ENCODE assay signal across 1 cellular context in the genomic region with DNA sequence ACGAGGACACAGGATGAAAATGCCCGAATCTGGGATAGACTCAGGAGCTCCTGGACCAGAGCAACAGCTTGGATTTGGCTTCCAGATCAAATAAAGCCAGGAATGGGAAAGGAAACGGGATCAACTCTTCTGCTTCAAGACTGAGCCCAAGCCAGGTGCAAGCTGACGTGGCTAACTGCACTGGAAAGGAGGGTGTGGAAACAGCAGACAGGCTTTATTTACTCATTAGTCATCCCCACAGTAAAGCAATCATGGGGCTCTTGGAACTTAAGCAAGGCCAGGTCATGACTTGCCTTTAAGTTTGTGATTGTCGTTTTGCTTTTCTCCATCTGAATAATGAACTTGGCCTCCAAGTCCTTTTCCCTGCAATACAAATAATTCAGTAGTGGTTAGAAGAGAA.
TF ChIP-seq lines count a peak whose summit lies in the region.

No MANE protein-coding gene starts in this region.

TF ChIP-seq in HepG2, 621 proteins besides CTCF, POLR2A, EP300 and RAD21 (continued from another document and continues in another):
- TF ChIP-seq, protein P1, sequence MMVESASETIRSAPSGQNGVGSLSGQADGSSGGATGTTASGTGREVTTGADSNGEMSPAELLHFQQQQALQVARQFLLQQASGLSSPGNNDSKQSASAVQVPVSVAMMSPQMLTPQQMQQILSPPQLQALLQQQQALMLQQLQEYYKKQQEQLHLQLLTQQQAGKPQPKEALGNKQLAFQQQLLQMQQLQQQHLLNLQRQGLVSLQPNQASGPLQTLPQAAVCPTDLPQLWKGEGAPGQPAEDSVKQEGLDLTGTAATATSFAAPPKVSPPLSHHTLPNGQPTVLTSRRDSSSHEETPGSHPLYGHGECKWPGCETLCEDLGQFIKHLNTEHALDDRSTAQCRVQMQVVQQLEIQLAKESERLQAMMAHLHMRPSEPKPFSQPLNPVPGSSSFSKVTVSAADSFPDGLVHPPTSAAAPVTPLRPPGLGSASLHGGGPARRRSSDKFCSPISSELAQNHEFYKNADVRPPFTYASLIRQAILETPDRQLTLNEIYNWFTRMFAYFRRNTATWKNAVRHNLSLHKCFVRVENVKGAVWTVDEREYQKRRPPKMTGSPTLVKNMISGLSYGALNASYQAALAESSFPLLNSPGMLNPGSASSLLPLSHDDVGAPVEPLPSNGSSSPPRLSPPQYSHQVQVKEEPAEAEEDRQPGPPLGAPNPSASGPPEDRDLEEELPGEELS (CRISPR knock-in tag; IDR thresholded peaks at IDR 0.05) = peak; percentile 62
- TF ChIP-seq TBX2 (CRISPR knock-in tag; IDR thresholded peaks at IDR 0.05; ENCODE audit: borderline replicate concordance) (peak; percentile 47; the same call in 1 of the 2 replicates), ZKSCAN1 (IDR thresholded peaks at IDR 0.05; ENCODE audit: low read length) (no peak), FOXA3 (CRISPR knock-in tag; IDR thresholded peaks at IDR 0.05) (peak; percentile 93), PITX1 (CRISPR knock-in tag; IDR thresholded peaks at IDR 0.05) (no peak), SP1 (IDR thresholded peaks at IDR 0.05) (no peak), SP1 (CRISPR knock-in tag; IDR thresholded peaks at IDR 0.05) (no peak), ZSCAN29 (CRISPR knock-in tag; conservative IDR thresholded peaks at IDR 0.05) (no peak), NR2F6 (IDR thresholded peaks at IDR 0.05) (0 out of 2 replicates have a peak, but pooled peaks have one; percentile 21), NR2F6 (CRISPR knock-in tag; IDR thresholded peaks at IDR 0.05) (peak; percentile 51; the same call in 1 of the 2 replicates), ZNF205 (CRISPR knock-in tag; IDR thresholded peaks at IDR 0.05) (no peak), CENPX (CRISPR knock-in tag; IDR thresholded peaks at IDR 0.05) (no peak), NFE2 (CRISPR knock-in tag; IDR thresholded peaks at IDR 0.05) (no peak), RCOR2 (CRISPR knock-in tag; IDR thresholded peaks at IDR 0.05) (no peak), MTA3 (CRISPR knock-in tag; IDR thresholded peaks at IDR 0.05) (no peak), ZNF713 (CRISPR knock-in tag; IDR thresholded peaks at IDR 0.05) (no peak), ZNF143 (CRISPR knock-in tag; IDR thresholded peaks at IDR 0.05) (no peak), ZNF563 (CRISPR knock-in tag; IDR thresholded peaks at IDR 0.05) (no peak), ZNF274 (CRISPR knock-in tag; IDR thresholded peaks at IDR 0.05) (no peak), ZNF644 (CRISPR knock-in tag; IDR thresholded peaks at IDR 0.05; ENCODE audit: low read depth) (peak; percentile 78), NKX3-1 (CRISPR knock-in tag; IDR thresholded peaks at IDR 0.05) (no peak), BCL6 (CRISPR knock-in tag; IDR thresholded peaks at IDR 0.05) (peak; percentile 41), RXRA (CRISPR knock-in tag; IDR thresholded peaks at IDR 0.05) (peak; percentile 36; the same call in 1 of the 2 replicates), XRCC5 (optimal IDR thresholded peaks at IDR 0.05; ENCODE audit: low read length) (peak; percentile 22)
- TF ChIP-seq, protein P2, sequence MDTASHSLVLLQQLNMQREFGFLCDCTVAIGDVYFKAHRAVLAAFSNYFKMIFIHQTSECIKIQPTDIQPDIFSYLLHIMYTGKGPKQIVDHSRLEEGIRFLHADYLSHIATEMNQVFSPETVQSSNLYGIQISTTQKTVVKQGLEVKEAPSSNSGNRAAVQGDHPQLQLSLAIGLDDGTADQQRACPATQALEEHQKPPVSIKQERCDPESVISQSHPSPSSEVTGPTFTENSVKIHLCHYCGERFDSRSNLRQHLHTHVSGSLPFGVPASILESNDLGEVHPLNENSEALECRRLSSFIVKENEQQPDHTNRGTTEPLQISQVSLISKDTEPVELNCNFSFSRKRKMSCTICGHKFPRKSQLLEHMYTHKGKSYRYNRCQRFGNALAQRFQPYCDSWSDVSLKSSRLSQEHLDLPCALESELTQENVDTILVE (CRISPR knock-in tag; IDR thresholded peaks at IDR 0.05) = no peak
- TF ChIP-seq, protein P3, sequence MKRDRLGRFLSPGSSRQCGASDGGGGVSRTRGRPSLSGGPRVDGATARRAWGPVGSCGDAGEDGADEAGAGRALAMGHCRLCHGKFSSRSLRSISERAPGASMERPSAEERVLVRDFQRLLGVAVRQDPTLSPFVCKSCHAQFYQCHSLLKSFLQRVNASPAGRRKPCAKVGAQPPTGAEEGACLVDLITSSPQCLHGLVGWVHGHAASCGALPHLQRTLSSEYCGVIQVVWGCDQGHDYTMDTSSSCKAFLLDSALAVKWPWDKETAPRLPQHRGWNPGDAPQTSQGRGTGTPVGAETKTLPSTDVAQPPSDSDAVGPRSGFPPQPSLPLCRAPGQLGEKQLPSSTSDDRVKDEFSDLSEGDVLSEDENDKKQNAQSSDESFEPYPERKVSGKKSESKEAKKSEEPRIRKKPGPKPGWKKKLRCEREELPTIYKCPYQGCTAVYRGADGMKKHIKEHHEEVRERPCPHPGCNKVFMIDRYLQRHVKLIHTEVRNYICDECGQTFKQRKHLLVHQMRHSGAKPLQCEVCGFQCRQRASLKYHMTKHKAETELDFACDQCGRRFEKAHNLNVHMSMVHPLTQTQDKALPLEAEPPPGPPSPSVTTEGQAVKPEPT (CRISPR knock-in tag; IDR thresholded peaks at IDR 0.05; ENCODE audit: low read depth) = no peak
- TF ChIP-seq, protein P4, sequence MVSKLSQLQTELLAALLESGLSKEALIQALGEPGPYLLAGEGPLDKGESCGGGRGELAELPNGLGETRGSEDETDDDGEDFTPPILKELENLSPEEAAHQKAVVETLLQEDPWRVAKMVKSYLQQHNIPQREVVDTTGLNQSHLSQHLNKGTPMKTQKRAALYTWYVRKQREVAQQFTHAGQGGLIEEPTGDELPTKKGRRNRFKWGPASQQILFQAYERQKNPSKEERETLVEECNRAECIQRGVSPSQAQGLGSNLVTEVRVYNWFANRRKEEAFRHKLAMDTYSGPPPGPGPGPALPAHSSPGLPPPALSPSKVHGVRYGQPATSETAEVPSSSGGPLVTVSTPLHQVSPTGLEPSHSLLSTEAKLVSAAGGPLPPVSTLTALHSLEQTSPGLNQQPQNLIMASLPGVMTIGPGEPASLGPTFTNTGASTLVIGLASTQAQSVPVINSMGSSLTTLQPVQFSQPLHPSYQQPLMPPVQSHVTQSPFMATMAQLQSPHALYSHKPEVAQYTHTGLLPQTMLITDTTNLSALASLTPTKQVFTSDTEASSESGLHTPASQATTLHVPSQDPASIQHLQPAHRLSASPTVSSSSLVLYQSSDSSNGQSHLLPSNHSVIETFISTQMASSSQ (IDR thresholded peaks at IDR 0.05; ENCODE audit: low read depth) = no peak
- TF ChIP-seq, protein P4 (CRISPR knock-in tag; IDR thresholded peaks at IDR 0.05; ENCODE audit: borderline replicate concordance) = no peak
- TF ChIP-seq, protein P5, sequence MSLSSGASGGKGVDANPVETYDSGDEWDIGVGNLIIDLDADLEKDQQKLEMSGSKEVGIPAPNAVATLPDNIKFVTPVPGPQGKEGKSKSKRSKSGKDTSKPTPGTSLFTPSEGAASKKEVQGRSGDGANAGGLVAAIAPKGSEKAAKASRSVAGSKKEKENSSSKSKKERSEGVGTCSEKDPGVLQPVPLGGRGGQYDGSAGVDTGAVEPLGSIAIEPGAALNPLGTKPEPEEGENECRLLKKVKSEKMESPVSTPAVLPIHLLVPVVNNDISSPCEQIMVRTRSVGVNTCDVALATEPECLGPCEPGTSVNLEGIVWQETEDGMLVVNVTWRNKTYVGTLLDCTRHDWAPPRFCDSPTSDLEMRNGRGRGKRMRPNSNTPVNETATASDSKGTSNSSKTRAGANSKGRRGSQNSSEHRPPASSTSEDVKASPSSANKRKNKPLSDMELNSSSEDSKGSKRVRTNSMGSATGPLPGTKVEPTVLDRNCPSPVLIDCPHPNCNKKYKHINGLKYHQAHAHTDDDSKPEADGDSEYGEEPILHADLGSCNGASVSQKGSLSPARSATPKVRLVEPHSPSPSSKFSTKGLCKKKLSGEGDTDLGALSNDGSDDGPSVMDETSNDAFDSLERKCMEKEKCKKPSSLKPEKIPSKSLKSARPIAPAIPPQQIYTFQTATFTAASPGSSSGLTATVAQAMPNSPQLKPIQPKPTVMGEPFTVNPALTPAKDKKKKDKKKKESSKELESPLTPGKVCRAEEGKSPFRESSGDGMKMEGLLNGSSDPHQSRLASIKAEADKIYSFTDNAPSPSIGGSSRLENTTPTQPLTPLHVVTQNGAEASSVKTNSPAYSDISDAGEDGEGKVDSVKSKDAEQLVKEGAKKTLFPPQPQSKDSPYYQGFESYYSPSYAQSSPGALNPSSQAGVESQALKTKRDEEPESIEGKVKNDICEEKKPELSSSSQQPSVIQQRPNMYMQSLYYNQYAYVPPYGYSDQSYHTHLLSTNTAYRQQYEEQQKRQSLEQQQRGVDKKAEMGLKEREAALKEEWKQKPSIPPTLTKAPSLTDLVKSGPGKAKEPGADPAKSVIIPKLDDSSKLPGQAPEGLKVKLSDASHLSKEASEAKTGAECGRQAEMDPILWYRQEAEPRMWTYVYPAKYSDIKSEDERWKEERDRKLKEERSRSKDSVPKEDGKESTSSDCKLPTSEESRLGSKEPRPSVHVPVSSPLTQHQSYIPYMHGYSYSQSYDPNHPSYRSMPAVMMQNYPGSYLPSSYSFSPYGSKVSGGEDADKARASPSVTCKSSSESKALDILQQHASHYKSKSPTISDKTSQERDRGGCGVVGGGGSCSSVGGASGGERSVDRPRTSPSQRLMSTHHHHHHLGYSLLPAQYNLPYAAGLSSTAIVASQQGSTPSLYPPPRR (CRISPR knock-in tag; IDR thresholded peaks at IDR 0.05; ENCODE audit: borderline replicate concordance) = 0 out of 2 replicates have a peak, but pooled peaks have one; percentile 27
- TF ChIP-seq, protein P6, sequence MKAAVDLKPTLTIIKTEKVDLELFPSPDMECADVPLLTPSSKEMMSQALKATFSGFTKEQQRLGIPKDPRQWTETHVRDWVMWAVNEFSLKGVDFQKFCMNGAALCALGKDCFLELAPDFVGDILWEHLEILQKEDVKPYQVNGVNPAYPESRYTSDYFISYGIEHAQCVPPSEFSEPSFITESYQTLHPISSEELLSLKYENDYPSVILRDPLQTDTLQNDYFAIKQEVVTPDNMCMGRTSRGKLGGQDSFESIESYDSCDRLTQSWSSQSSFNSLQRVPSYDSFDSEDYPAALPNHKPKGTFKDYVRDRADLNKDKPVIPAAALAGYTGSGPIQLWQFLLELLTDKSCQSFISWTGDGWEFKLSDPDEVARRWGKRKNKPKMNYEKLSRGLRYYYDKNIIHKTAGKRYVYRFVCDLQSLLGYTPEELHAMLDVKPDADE (CRISPR knock-in tag; IDR thresholded peaks at IDR 0.05) = no peak
- TF ChIP-seq, protein P7, sequence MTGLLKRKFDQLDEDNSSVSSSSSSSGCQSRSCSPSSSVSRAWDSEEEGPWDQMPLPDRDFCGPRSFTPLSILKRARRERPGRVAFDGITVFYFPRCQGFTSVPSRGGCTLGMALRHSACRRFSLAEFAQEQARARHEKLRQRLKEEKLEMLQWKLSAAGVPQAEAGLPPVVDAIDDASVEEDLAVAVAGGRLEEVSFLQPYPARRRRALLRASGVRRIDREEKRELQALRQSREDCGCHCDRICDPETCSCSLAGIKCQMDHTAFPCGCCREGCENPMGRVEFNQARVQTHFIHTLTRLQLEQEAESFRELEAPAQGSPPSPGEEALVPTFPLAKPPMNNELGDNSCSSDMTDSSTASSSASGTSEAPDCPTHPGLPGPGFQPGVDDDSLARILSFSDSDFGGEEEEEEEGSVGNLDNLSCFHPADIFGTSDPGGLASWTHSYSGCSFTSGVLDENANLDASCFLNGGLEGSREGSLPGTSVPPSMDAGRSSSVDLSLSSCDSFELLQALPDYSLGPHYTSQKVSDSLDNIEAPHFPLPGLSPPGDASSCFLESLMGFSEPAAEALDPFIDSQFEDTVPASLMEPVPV (CRISPR knock-in tag; IDR thresholded peaks at IDR 0.05) = no peak
- TF ChIP-seq, protein P8, sequence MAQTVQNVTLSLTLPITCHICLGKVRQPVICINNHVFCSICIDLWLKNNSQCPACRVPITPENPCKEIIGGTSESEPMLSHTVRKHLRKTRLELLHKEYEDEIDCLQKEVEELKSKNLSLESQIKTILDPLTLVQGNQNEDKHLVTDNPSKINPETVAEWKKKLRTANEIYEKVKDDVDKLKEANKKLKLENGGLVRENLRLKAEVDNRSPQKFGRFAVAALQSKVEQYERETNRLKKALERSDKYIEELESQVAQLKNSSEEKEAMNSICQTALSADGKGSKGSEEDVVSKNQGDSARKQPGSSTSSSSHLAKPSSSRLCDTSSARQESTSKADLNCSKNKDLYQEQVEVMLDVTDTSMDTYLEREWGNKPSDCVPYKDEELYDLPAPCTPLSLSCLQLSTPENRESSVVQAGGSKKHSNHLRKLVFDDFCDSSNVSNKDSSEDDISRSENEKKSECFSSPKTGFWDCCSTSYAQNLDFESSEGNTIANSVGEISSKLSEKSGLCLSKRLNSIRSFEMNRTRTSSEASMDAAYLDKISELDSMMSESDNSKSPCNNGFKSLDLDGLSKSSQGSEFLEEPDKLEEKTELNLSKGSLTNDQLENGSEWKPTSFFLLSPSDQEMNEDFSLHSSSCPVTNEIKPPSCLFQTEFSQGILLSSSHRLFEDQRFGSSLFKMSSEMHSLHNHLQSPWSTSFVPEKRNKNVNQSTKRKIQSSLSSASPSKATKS (CRISPR knock-in tag; IDR thresholded peaks at IDR 0.05) = no peak
- TF ChIP-seq, protein P9, sequence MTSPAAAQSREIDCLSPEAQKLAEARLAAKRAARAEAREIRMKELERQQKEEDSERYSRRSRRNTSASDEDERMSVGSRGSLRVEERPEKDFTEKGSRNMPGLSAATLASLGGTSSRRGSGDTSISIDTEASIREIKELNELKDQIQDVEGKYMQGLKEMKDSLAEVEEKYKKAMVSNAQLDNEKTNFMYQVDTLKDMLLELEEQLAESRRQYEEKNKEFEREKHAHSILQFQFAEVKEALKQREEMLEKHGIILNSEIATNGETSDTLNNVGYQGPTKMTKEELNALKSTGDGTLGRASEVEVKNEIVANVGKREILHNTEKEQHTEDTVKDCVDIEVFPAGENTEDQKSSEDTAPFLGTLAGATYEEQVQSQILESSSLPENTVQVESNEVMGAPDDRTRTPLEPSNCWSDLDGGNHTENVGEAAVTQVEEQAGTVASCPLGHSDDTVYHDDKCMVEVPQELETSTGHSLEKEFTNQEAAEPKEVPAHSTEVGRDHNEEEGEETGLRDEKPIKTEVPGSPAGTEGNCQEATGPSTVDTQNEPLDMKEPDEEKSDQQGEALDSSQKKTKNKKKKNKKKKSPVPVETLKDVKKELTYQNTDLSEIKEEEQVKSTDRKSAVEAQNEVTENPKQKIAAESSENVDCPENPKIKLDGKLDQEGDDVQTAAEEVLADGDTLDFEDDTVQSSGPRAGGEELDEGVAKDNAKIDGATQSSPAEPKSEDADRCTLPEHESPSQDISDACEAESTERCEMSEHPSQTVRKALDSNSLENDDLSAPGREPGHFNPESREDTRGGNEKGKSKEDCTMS (CRISPR knock-in tag; conservative IDR thresholded peaks at IDR 0.05) = no peak
